In the genomic region with DNA sequence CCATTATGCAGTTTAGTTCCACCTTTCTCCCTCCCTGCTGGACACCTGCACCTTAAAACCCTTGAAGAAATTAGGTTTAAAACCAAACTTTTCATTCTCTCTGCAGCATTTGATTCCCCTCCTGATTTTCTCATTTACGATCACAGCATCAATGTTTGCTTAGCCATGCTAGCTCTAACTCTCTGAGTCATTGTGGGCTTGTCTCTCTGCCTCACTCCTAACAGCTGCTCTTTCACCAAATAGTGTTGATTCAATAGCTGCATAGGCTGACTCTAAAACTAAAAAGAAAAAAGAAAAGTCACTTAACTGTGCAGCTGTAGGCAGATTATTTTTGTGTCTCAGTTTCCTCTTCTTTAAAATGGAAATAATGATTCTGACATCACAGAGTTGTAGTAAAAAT, we compare ENCODE assay signal across 11 cellular contexts.
DNase-seq lines count a peak whose midpoint lies in the region; ATAC-seq and TF ChIP-seq lines count a peak whose summit lies in the region.
"Had no signal": no experiment of that assay in that cellular context is flagged by ENCODE, and none has a peak within 500 bp of the region (broad histone marks: within the 10 kb centered on the region; RNA-seq: fewer than 3 reads in every experiment).

No MANE protein-coding gene starts in this region.

- no peak for ATAC-seq in stimulated activated naive CD8-positive, alpha-beta T cell treated with anti-CD3 and anti-CD28 coated beads, Interleukin-15, Interleukin-2, amounts not matched to agents 100 U/mL and 50 U/mL, for 24 hours
- no peak for ATAC-seq in aorta (ENCODE audit: low FRiP score)
- no peak for ATAC-seq in HG02623 (IDR thresholded peaks at IDR 0.05; ENCODE audit: unreplicated experiment)

- DNase-seq in Ammon's horn (ENCODE audit: low spot score) = peak; percentile 52
- peak; percentile 29 for DNase-seq in NCI-H1417 treated with DMSO at 0.1 percent for 48 hours (lab: John Stamatoyannopoulos, UW)
- peak; percentile 15 for DNase-seq in SW480 (ENCODE audit: low spot score)
- DNase-seq in kidney epithelial cell (ENCODE audit: low read depth) = peak; percentile 31
- DNase-seq in T-helper 9 cell = no peak
- DNase-seq in stimulated activated naive CD8-positive, alpha-beta T cell treated with anti-CD3 and anti-CD28 coated beads, Interleukin-15, Interleukin-2, amounts not matched to agents 100 U/mL and 50 U/mL, for 24 hours = no peak
- no peak for DNase-seq in aorta
- DNase-seq: activated naive CD4-positive, alpha-beta T cell treated with Interleukin-2 at 50 U/mL for 16 hours; KG1; nucleus accumbens had no signal

- intact Hi-C loops in aorta (cut with DNase I) = no loop called here

- H3K27ac ChIP-seq in aorta (ENCODE audit: low read depth in 1 of 2, low read length in 2 of 2) = no peak overlapping the region

- 30 to 58% methylated on average over 1 of the region's 1 CpG for WGBS in aorta, 2 donors

- no peak overlapping the region for H3K4me3 ChIP-seq in kidney epithelial cell (ENCODE audit: low read depth, low read length)
- H3K4me3 ChIP-seq in aorta (ENCODE audit: low read length in 2 of 2) = no peak overlapping the region

- H3K27me3 ChIP-seq in kidney epithelial cell (ENCODE audit: control insufficient read depth, insufficient read depth, low read length) = no peaks in the 10 kb centered on the region
- no peaks in the 10 kb centered on the region for H3K27me3 ChIP-seq in aorta (ENCODE audit: control insufficient read depth in 1 of 2, insufficient read depth in 2 of 2, low read length in 1 of 2)

- H3K9me3 ChIP-seq in aorta (ENCODE audit: control insufficient read depth, low read length) = no peaks in the 10 kb centered on the region

- no peaks in the 10 kb centered on the region for H3K4me1 ChIP-seq in aorta (ENCODE audit: control insufficient read depth in 1 of 2, insufficient read depth in 2 of 2, low read length in 2 of 2)

- no peak for TF ChIP-seq CTCF in kidney epithelial cell (IDR thresholded peaks at IDR 0.05; ENCODE audit: insufficient read depth, low read length, poor library complexity, severe bottlenecking)

- H3K36me3 ChIP-seq in kidney epithelial cell (ENCODE audit: control insufficient read depth, insufficient read depth, low read length) (no peaks in the 10 kb centered on the region), aorta (ENCODE audit: control insufficient read depth in 1 of 2, insufficient read depth in 2 of 2, low read length in 1 of 2) (no peaks in the 10 kb centered on the region)

Comparison
In these comparisons a context has a peak if more than half of its experiments do, and no peak if none do; other contexts are left out.
1. DNase-seq: peak in Ammon's horn (single experiment), NCI-H1417 treated with DMSO at 0.1 percent for 48 hours (single experiment), SW480 (single experiment) and kidney epithelial cell (single experiment); none in T-helper 9 cell (single experiment), stimulated activated naive CD8-positive, alpha-beta T cell treated with anti-CD3 and anti-CD28 coated beads, Interleukin-15, Interleukin-2, amounts not matched to agents 100 U/mL and 50 U/mL, for 24 hours (single experiment) and aorta (0 of 2).